In the genomic region with DNA sequence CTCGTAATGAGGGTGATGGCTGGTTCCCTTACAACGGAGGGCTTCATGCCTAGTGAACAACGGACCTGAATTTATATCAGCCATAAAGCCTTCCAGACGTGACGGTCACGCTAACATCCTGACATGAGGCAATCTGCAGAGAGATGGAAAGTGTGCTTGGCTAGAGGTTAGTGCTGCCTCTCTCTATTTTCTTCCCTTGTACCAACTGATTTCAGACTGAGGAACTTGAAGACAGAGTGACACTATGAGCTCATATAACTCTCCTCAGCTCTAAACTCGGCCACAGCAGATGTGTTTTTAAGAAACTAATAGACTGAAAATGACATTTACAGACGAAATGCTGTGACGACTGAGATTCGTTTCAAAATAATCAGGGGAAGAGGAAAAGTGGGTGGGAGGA, we compare ENCODE assay signal across 13 cellular contexts.
DNase-seq lines count a peak whose midpoint lies in the region; ATAC-seq and TF ChIP-seq lines count a peak whose summit lies in the region.
"Had no signal": no experiment of that assay in that cellular context is flagged by ENCODE, and none has a peak within 500 bp of the region (broad histone marks: within the 10 kb centered on the region; RNA-seq: fewer than 3 reads in every experiment).

No MANE protein-coding gene starts in this region.

- CTCF ChIA-PET in PC-9 (lab: Charles Lee) = no interaction called here

- H3K9me3 ChIP-seq in muscle layer of duodenum (ENCODE audit: control insufficient read depth in 1 of 2, low read length in 2 of 2) (no peaks in the 10 kb centered on the region), PC-9 (ENCODE audit: insufficient read depth, low read depth) (no peaks in the 10 kb centered on the region)

- H4K20me1 ChIP-seq in PC-9 (ENCODE audit: insufficient read depth) = no peaks in the 10 kb centered on the region

- H3K27me3 ChIP-seq in muscle layer of duodenum (ENCODE audit: low read depth, low read length) (no peaks in the 10 kb centered on the region), PC-9 (ENCODE audit: insufficient read depth, low read depth) (no peaks in the 10 kb centered on the region)

- H3K36me3 Mint-ChIP-seq in activated naive CD8-positive, alpha-beta T cell treated with anti-CD3 and anti-CD28 coated beads for 36 hours = peaks cover 5% of the 10 kb centered on the region

- DNase-seq in AG08395 (ENCODE audit: low spot score) (peak; percentile 23), Ammon's horn (ENCODE audit: low spot score) (no peak), germinal center (ENCODE audit: low spot score) (no peak), PC-9 (no peak)
- no peak for DNase-seq in activated naive CD8-positive, alpha-beta T cell treated with anti-CD3 and anti-CD28 coated beads for 36 hours
- DNase-seq: activated CD4-positive, alpha-beta T cell treated with anti-CD3 and anti-CD28 coated beads, Interleukin-2, amount 50 U/mL, for 4 hours; Calu3; H7; NCI-H1417; substantia nigra had no signal

- H3K4me3 Mint-ChIP-seq in activated naive CD8-positive, alpha-beta T cell treated with anti-CD3 and anti-CD28 coated beads for 36 hours = no peak overlapping the region

- no peaks in the 10 kb centered on the region for H3K9me3 Mint-ChIP-seq in activated naive CD8-positive, alpha-beta T cell treated with anti-CD3 and anti-CD28 coated beads for 36 hours

- H3K9me2 ChIP-seq in PC-9 (ENCODE audit: insufficient read depth) = no peaks in the 10 kb centered on the region

- no TSS peak for BruUV-seq in PC-9 (replicated peaks; lab: Mats Ljungman, UMichigan)

- H3K79me2 ChIP-seq in PC-9 (ENCODE audit: low read depth) = no peaks in the 10 kb centered on the region

- no peaks in the 10 kb centered on the region for H3K27me3 Mint-ChIP-seq in activated naive CD8-positive, alpha-beta T cell treated with anti-CD3 and anti-CD28 coated beads for 36 hours

- H3K36me3 ChIP-seq in muscle layer of duodenum (ENCODE audit: control insufficient read depth in 1 of 2, insufficient read depth in 2 of 2, low read length in 2 of 2) (no peaks in the 10 kb centered on the region), PC-9 (ENCODE audit: low read depth) (no peaks in the 10 kb centered on the region)

- peak overlapping the region; percentile 42 for H3K27ac ChIP-seq in muscle layer of duodenum (ENCODE audit: low read length)
- no peak overlapping the region for H3K27ac ChIP-seq in PC-9

- ATAC-seq in GM19023 (IDR thresholded peaks at IDR 0.05; ENCODE audit: unreplicated experiment) = no peak

- H2AFZ ChIP-seq in PC-9 = no peak overlapping the region

- no peak overlapping the region for H3K4me2 ChIP-seq in PC-9

- no peak for TF ChIP-seq CTCF in GM12875 (IDR thresholded peaks at IDR 0.05; ENCODE audit: borderline replicate concordance, insufficient read depth, low read depth, low read length)
- no peak for TF ChIP-seq CTCF in PC-9 (conservative IDR thresholded peaks at IDR 0.05)

- H3K4me1 ChIP-seq in muscle layer of duodenum (ENCODE audit: control insufficient read depth in 1 of 2, insufficient read depth in 2 of 2, low read length in 2 of 2) (peaks cover 11 to 24% of the 10 kb centered on the region in 2 donors), PC-9 (replicated peaks; ENCODE audit: insufficient read depth) (peaks cover 5% of the 10 kb centered on the region)

- intact Hi-C loops in PC-9 (cut with micrococcal nuclease; ENCODE audit: unreplicated experiment) = no loop called here

- POLR2A ChIA-PET in PC-9 (lab: Charles Lee; ENCODE audit: unreplicated experiment) = interaction anchor here (0.6 kb wide), 1 partner anchor 24 kb away, joined by 9 read pairs; no protein-coding TSS in a partner anchor

- peak overlapping the region; percentile 52 for H3K4me3 ChIP-seq in GM12875 (ENCODE audit: low read depth, low read length)
- H3K4me3 ChIP-seq in muscle layer of duodenum (ENCODE audit: low read depth in 1 of 2, low read length in 2 of 2) = no peak overlapping the region
- H3K4me3 ChIP-seq in PC-9 = no peak overlapping the region

- peak overlapping the region; percentile 22 for H3K27ac Mint-ChIP-seq in activated naive CD8-positive, alpha-beta T cell treated with anti-CD3 and anti-CD28 coated beads for 36 hours

- H3F3A ChIP-seq in PC-9 (ENCODE audit: insufficient read depth, low read depth) = no peaks in the 10 kb centered on the region

- peaks cover 34% of the 10 kb centered on the region for H3K4me1 Mint-ChIP-seq in activated naive CD8-positive, alpha-beta T cell treated with anti-CD3 and anti-CD28 coated beads for 36 hours
